In the genomic region with DNA sequence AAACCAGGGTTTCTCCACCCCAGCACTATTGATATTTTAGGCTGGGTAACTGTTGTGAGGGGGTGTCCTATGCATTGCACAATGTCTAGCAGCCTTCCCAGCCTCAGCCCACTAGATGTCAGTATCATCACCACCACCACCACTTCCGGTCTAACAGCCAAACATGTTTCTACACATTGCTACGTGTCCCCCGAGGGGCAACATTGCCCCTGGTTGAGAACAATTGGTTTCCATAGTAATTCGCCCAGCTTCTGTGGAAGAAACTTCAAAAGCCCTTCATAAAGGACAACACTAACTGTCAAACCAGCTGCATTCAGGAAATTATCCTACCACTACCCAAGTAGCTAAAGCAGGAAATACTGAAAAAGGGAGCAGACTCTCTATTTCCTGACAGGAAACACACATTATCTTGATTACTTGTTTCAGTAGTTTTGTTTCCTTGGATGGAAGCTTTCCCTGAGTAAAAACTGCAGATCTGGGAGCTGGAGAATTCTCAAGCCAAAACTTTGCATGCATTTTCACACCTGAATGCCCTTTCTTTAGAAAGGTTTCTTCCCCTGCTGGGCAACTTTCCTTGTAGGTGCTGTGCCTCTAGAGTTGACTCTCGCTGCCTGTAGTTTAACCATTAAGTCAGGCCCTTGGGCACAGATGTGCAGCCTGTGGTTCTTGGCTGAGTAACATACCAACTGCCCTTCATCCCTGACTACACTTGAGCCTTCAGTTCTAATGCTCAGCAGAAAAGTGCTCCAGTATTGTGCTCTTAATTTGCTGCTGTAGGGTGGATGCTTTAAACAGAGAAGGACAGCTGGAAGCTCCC, we compare ENCODE assay signal across 8 cellular contexts. TPM values are rescaled to one million over a fixed set of nuclear protein-coding genes. Genes with fewer than 3 reads are reported as not detected.
DNase-seq lines count a peak whose midpoint lies in the region; ATAC-seq, FAIRE-seq and TF ChIP-seq lines count a peak whose summit lies in the region.

No MANE protein-coding gene starts in this region.

- DNase-seq in CD4-positive, alpha-beta T cell: peak; percentile 12 to 54 (median 24)
- DNase-seq in GM19240 (ENCODE audit: insufficient read length, low spot score) (peak; percentile 67), RCC 7860 (ENCODE audit: low spot score) (peak; percentile 56), hepatic stellate cell (ENCODE audit: low spot score) (peak; percentile 4), DMS153 (lab: John Stamatoyannopoulos, UW) (no peak)
- peak; percentile 52 for DNase-seq in activated T-helper 2 cell treated with anti-CD3 and anti-CD28 coated beads, Interferon-gamma antibody, Interleukin-2, Interleukin-4, amounts not matched to agents 10 μg/mL and 5 μg/mL and 100 μg/mL, durations not matched to agents 14 hours and 24 hours and 36 hours (ENCODE audit: low spot score)
- peak; percentile 36 to 47 (median 42) for DNase-seq in stimulated activated CD4-positive, alpha-beta T cell treated with anti-CD3 and anti-CD28 coated beads, Interleukin-12 subunit alpha, Interleukin-12 subunit beta, amount 100 ng/mL, for 48 hours (ENCODE audit: low read depth in 2 of 3, low spot score in 1 of 3)

- H3K27ac Mint-ChIP-seq in CD4-positive, alpha-beta T cell: peak overlapping the region; percentile 24
- peak overlapping the region; percentile 59 for H3K27ac Mint-ChIP-seq in activated T-helper 2 cell treated with anti-CD3 and anti-CD28 coated beads, Interferon-gamma antibody, Interleukin-2, Interleukin-4, amounts not matched to agents 10 μg/mL and 5 μg/mL and 100 μg/mL, durations not matched to agents 14 hours and 24 hours and 36 hours

- no peak overlapping the region for H3K27ac ChIP-seq in CD4-positive, alpha-beta T cell (ENCODE audit: low read depth, low read length)

- no peaks in the 10 kb centered on the region for H3K36me3 Mint-ChIP-seq in CD4-positive, alpha-beta T cell (ENCODE audit: low read depth)
- H3K36me3 Mint-ChIP-seq in activated T-helper 2 cell treated with anti-CD3 and anti-CD28 coated beads, Interferon-gamma antibody, Interleukin-2, Interleukin-4, amounts not matched to agents 10 μg/mL and 5 μg/mL and 100 μg/mL, durations not matched to agents 14 hours and 24 hours and 36 hours (ENCODE audit: low read depth): no peaks in the 10 kb centered on the region

- H3K27me3 Mint-ChIP-seq in CD4-positive, alpha-beta T cell: no peaks in the 10 kb centered on the region
- peaks cover 21% of the 10 kb centered on the region for H3K27me3 Mint-ChIP-seq in activated T-helper 2 cell treated with anti-CD3 and anti-CD28 coated beads, Interferon-gamma antibody, Interleukin-2, Interleukin-4, amounts not matched to agents 10 μg/mL and 5 μg/mL and 100 μg/mL, durations not matched to agents 14 hours and 24 hours and 36 hours (ENCODE audit: low read depth)

- peaks cover 14% of the 10 kb centered on the region for H3K4me1 Mint-ChIP-seq in CD4-positive, alpha-beta T cell (ENCODE audit: low read depth)
- peaks cover 8% of the 10 kb centered on the region for H3K4me1 Mint-ChIP-seq in activated T-helper 2 cell treated with anti-CD3 and anti-CD28 coated beads, Interferon-gamma antibody, Interleukin-2, Interleukin-4, amounts not matched to agents 10 μg/mL and 5 μg/mL and 100 μg/mL, durations not matched to agents 14 hours and 24 hours and 36 hours (ENCODE audit: low read depth)

- H3K4me3 Mint-ChIP-seq in CD4-positive, alpha-beta T cell: peak overlapping the region; percentile 64
- H3K4me3 Mint-ChIP-seq in activated T-helper 2 cell treated with anti-CD3 and anti-CD28 coated beads, Interferon-gamma antibody, Interleukin-2, Interleukin-4, amounts not matched to agents 10 μg/mL and 5 μg/mL and 100 μg/mL, durations not matched to agents 14 hours and 24 hours and 36 hours (ENCODE audit: low read depth): no peak overlapping the region

- POLR2A ChIA-PET in CD4-positive, alpha-beta T cell (lab: Charles Lee): no interaction called here

- TF ChIP-seq CTCF in CD4-positive, alpha-beta T cell (IDR thresholded peaks at IDR 0.05): peak; percentile 55

- H3K9me3 ChIP-seq in CD4-positive, alpha-beta T cell (ENCODE audit: control insufficient read depth, low read length): no peaks in the 10 kb centered on the region

- CTCF ChIA-PET in CD4-positive, alpha-beta T cell (lab: Charles Lee): no interaction called here

- intact Hi-C loops in CD4-positive, alpha-beta T cell (cut with DNase I, micrococcal nuclease): loop anchor here (2.0 to 10.0 kb wide), 4 partner anchors 199 to 599 kb away; no protein-coding TSS in a partner anchor
- intact Hi-C loops in activated T-helper 2 cell treated with anti-CD3 and anti-CD28 coated beads, Interferon-gamma antibody, Interleukin-2, Interleukin-4, amounts not matched to agents 10 μg/mL and 5 μg/mL and 100 μg/mL, durations not matched to agents 14 hours and 24 hours and 36 hours (cut with micrococcal nuclease): loop anchor here (1.0 to 10.0 kb wide), 2 partner anchors 171 to 200 kb away; no protein-coding TSS in a partner anchor

- peak; percentile 87 for FAIRE-seq in RCC 7860 (lab: Jason Lieb, UNC)

- H3K9me3 Mint-ChIP-seq in CD4-positive, alpha-beta T cell: no peaks in the 10 kb centered on the region
- H3K9me3 Mint-ChIP-seq in activated T-helper 2 cell treated with anti-CD3 and anti-CD28 coated beads, Interferon-gamma antibody, Interleukin-2, Interleukin-4, amounts not matched to agents 10 μg/mL and 5 μg/mL and 100 μg/mL, durations not matched to agents 14 hours and 24 hours and 36 hours: no peaks in the 10 kb centered on the region

- H3K27me3 ChIP-seq in CD4-positive, alpha-beta T cell (ENCODE audit: control insufficient read depth, insufficient read depth, low read length): no peaks in the 10 kb centered on the region

- ATAC-seq in CD4-positive, alpha-beta T cell (ENCODE audit: poor library complexity): peak; percentile 90
- ATAC-seq in HG03342 (IDR thresholded peaks at IDR 0.05; ENCODE audit: unreplicated experiment): peak; percentile 98

RNA-seq across cellular contexts. Expression of gene PKHD1, which starts 23.6 kb away (rescaled TPM):
- under 1 TPM in 1 of 2 experiments, not detected in 1; 0.03 TPM for total RNA-seq in CD4-positive, alpha-beta T cell
- total RNA-seq in activated T-helper 2 cell treated with anti-CD3 and anti-CD28 coated beads, Interferon-gamma antibody, Interleukin-2, Interleukin-4, amounts not matched to agents 10 μg/mL and 5 μg/mL and 100 μg/mL, durations not matched to agents 14 hours and 24 hours and 36 hours: not detected in 2 replicates
